Comparison of ENCODE assay signal across 8 cellular contexts in genomic region chr17:50661795-50662391, GRCh38. TPM values are rescaled to one million over a fixed set of nuclear protein-coding genes. Genes with fewer than 3 reads are reported as not detected.
DNase-seq lines count a peak whose midpoint lies in the region; ATAC-seq lines count a peak whose summit lies in the region.

No MANE protein-coding gene starts in this region.

- peak overlapping the region; percentile 58 to 71 for H3K18ac ChIP-seq in mesenchymal stem cell (ENCODE audit: low read depth in 1 of 2, low read length in 2 of 2)

- H2BK12ac ChIP-seq in mesenchymal stem cell (ENCODE audit: low read length in 2 of 2) = peak overlapping the region; percentile 42 to 78

- no peak for ATAC-seq in central memory CD8-positive, alpha-beta T cell (replicated peaks; ENCODE audit: extremely low read depth, poor library complexity, severe bottlenecking)
- no peak for ATAC-seq in HG02571 (IDR thresholded peaks at IDR 0.05; ENCODE audit: unreplicated experiment)

- H3K4me3 ChIP-seq in mesenchymal stem cell (ENCODE audit: insufficient read depth in 1 of 2, low read depth in 1 of 2, low read length in 2 of 2) = peak overlapping the region in 1 of 2 experiments; percentile 29

- H2BK5ac ChIP-seq in mesenchymal stem cell (ENCODE audit: low read depth, low read length, poor library complexity, severe bottlenecking) = no peak overlapping the region

- no peaks in the 10 kb centered on the region for H3K79me1 ChIP-seq in mesenchymal stem cell (replicated peaks; ENCODE audit: low read length, poor library complexity, severe bottlenecking)

- peaks cover 5 to 10% of the 10 kb centered on the region in 2 experiments for H3K36me3 ChIP-seq in mesenchymal stem cell (ENCODE audit: control insufficient read depth in 1 of 2, insufficient read depth in 2 of 2, low read depth in 1 of 2, low read length in 2 of 2)

- peak overlapping the region; percentile 24 for H3K4me2 ChIP-seq in mesenchymal stem cell (ENCODE audit: low read length, poor library complexity, severe bottlenecking)

- H3K27ac Mint-ChIP-seq in central memory CD8-positive, alpha-beta T cell (ENCODE audit: low read depth) = peak overlapping the region; percentile 32

- no peak overlapping the region for H3K23ac ChIP-seq in mesenchymal stem cell (ENCODE audit: low read length in 2 of 2)

- H4K91ac ChIP-seq in mesenchymal stem cell (ENCODE audit: low read length) = peak overlapping the region; percentile 74

- no peaks in the 10 kb centered on the region for H3K9me3 ChIP-seq in mesenchymal stem cell (ENCODE audit: control insufficient read depth, low read length)

- H3K4me1 ChIP-seq in mesenchymal stem cell (ENCODE audit: control insufficient read depth, insufficient read depth, low read depth, low read length) = peaks cover 33% of the 10 kb centered on the region

- peak overlapping the region; percentile 23 for H2AK5ac ChIP-seq in mesenchymal stem cell (ENCODE audit: low read length, severe bottlenecking)

- peak overlapping the region; percentile 51 for H2BK120ac ChIP-seq in mesenchymal stem cell (ENCODE audit: low read depth, low read length)

- no peak overlapping the region for H3K4me3 Mint-ChIP-seq in central memory CD8-positive, alpha-beta T cell

- H3K4ac ChIP-seq in mesenchymal stem cell (ENCODE audit: low read depth in 1 of 2, low read length in 2 of 2) = peak overlapping the region in 1 of 2 experiments; percentile 34

- H3K27me3 ChIP-seq in mesenchymal stem cell (ENCODE audit: control insufficient read depth in 1 of 2, insufficient read depth in 1 of 2, low read length in 2 of 2) = no peaks in the 10 kb centered on the region

- H3K36me3 Mint-ChIP-seq in central memory CD8-positive, alpha-beta T cell (ENCODE audit: insufficient read depth) = no peaks in the 10 kb centered on the region

- no peaks in the 10 kb centered on the region for H3K9me3 Mint-ChIP-seq in central memory CD8-positive, alpha-beta T cell

- H2BK15ac ChIP-seq in mesenchymal stem cell (ENCODE audit: low read depth, poor library complexity, severe bottlenecking) = peak overlapping the region; percentile 35

- peaks cover 35% of the 10 kb centered on the region for H3K27me3 Mint-ChIP-seq in central memory CD8-positive, alpha-beta T cell

- H4K8ac ChIP-seq in mesenchymal stem cell (ENCODE audit: low read length) = peak overlapping the region; percentile 29

- WGBS in mesenchymal stem cell = 46% methylated on average over 9 of the region's 9 CpGs

- peak; percentile 86 for DNase-seq in AG08395 (ENCODE audit: low spot score)
- peak; percentile 89 for DNase-seq in HCEC 1CT
- peak; percentile 80 for DNase-seq in RPMI8226
- DNase-seq in central memory CD8-positive, alpha-beta T cell (ENCODE audit: low spot score in 2 of 2) = no peak
- peak; percentile 89 for DNase-seq in mesenchymal stem cell
- peak; percentile 74 for DNase-seq in ureter (ENCODE audit: low spot score)
- no peak for DNase-seq in D341Med (ENCODE audit: low spot score)

- H3K27ac ChIP-seq in mesenchymal stem cell (ENCODE audit: low read length, poor library complexity, severe bottlenecking) = peak overlapping the region; percentile 2

- peak overlapping the region in 1 of 2 experiments; percentile 5 for H3K14ac ChIP-seq in mesenchymal stem cell (ENCODE audit: low read length in 2 of 2)

- peaks cover 12% of the 10 kb centered on the region for H3K4me1 Mint-ChIP-seq in central memory CD8-positive, alpha-beta T cell

- H2AFZ ChIP-seq in mesenchymal stem cell (ENCODE audit: low read depth, low read length) = no peak overlapping the region

- peak overlapping the region; percentile 51 for H3K9ac ChIP-seq in mesenchymal stem cell (ENCODE audit: low read length)

RNA-seq across cellular contexts. Expression of gene ABCC3, which starts 27.2 kb away (rescaled TPM):
- polyA plus RNA-seq in mesenchymal stem cell (2013, experiment 1 of 2) = 2.5 TPM
- 2.5 TPM for polyA plus RNA-seq in mesenchymal stem cell (2013, experiment 2 of 2)
- total RNA-seq in ureter = 226 TPM

RNA-seq across cellular contexts. Expression of gene ANKRD40, which starts 45.8 kb away (rescaled TPM):
- 25.9 TPM for polyA plus RNA-seq in mesenchymal stem cell (2013, experiment 1 of 2)
- 26.3 TPM for polyA plus RNA-seq in mesenchymal stem cell (2013, experiment 2 of 2)
- 42.5 TPM for total RNA-seq in ureter

RNA-seq across cellular contexts. Expression of gene LUC7L3, which starts 57.5 kb away (rescaled TPM):
- polyA plus RNA-seq in mesenchymal stem cell (2013, experiment 1 of 2) = 99.9 TPM
- polyA plus RNA-seq in mesenchymal stem cell (2013, experiment 2 of 2) = 97.1 TPM
- total RNA-seq in ureter = 113 TPM

Comparison
In these comparisons a context has a peak if more than half of its experiments do, and no peak if none do; other contexts are left out.
1. DNase-seq: peak in AG08395 (single experiment), HCEC 1CT (single experiment), RPMI8226 (single experiment), mesenchymal stem cell (single experiment) and ureter (single experiment); none in central memory CD8-positive, alpha-beta T cell (0 of 2) and D341Med (single experiment).